In the genomic region with DNA sequence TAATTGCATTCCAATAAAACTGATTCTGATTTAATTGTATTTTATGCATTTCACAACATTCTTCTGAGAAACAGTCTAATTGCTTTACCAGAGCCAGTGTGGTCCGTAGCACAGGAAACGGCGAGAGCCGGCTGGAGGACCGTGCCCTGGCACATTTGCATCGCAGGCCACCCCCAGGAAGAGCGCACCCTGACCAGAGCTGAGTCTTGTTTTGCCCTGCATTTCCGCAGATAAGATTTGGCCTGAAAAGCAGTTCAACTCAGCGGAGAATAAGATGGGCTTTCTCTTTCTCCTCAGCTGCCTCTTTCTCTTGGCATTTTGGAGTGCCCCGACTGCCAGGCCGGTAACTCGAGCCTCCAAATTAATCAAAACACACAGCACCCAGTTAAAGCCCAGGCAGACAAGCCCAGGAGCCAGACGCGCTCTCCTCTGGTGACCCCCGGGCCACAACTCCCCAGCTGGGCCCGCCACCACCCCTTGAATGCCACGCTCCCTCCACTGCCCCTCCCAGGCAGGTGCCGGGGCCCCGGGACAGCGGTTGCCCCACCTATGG, we compare ENCODE assay signal across 8 cellular contexts. TPM values are rescaled to one million over a fixed set of nuclear protein-coding genes. Genes with fewer than 3 reads are reported as not detected.
A peak's percentile ranks its signal among the peaks of the same experiment; 100 is the strongest.
DNase-seq lines count a peak whose midpoint lies in the region; ATAC-seq, FAIRE-seq and TF ChIP-seq lines count a peak whose summit lies in the region.

No MANE protein-coding gene starts in this region.

- no peaks in the 10 kb centered on the region for H4K20me1 ChIP-seq in PC-3 (ENCODE audit: low read length)

- H3F3A ChIP-seq in PC-3 (ENCODE audit: low read length, unreplicated experiment): no peaks in the 10 kb centered on the region

- H3K4me3 ChIP-seq in PC-3 (ENCODE audit: low read length): peak overlapping the region; percentile 82
- H3K4me3 ChIP-seq in fibroblast of pulmonary artery (replicated peaks; ENCODE audit: low read depth, low read length): peak overlapping the region; percentile 48
- peak overlapping the region; percentile 73 to 81 (median 76) for H3K4me3 ChIP-seq in pancreas

- no peaks in the 10 kb centered on the region for H3K9me3 Mint-ChIP-seq in HFFc6

- H3K27ac ChIP-seq in PC-3 (ENCODE audit: low read length): no peak overlapping the region
- H3K27ac ChIP-seq in pancreas: peak overlapping the region; percentile 24 to 64 (median 47)

- H3K4me1 ChIP-seq in PC-3 (ENCODE audit: insufficient read depth, low read length) (no peaks in the 10 kb centered on the region), pancreas (no peaks in the 10 kb centered on the region)

- H3K36me3 Mint-ChIP-seq in HFFc6 (ENCODE audit: low read depth): no peaks in the 10 kb centered on the region

- H3K36me3 ChIP-seq in PC-3 (ENCODE audit: low read depth, low read length) (no peaks in the 10 kb centered on the region), pancreas (no peaks in the 10 kb centered on the region)

- intact Hi-C loops in PC-3 (cut with micrococcal nuclease) (no loop called here), pancreas (cut with DNase I) (no loop called here)

- H3K4me3 Mint-ChIP-seq in HFFc6: peak overlapping the region; percentile 66

- 0 to 1% methylated on average over 20 of the region's 20 CpGs for WGBS in pancreas, 2 donors

- DNase-seq in activated CD8-positive, alpha-beta memory T cell treated with anti-CD3 and anti-CD28 coated beads for 24 hours: peak; percentile 56
- no peak for DNase-seq in activated CD8-positive, alpha-beta memory T cell treated with anti-CD3 and anti-CD28 coated beads, Interleukin-2, amount 50 U/mL, for 48 hours
- no peak for DNase-seq in HFFc6
- DNase-seq in PC-3: no peak
- DNase-seq in fibroblast of pulmonary artery (ENCODE audit: low read depth): no peak
- peak in 2 of 6 donors; percentile 27 to 49 for DNase-seq in pancreas
- DNase-seq in stimulated activated CD4-positive, alpha-beta T cell treated with anti-CD3 and anti-CD28 coated beads, Interleukin-2, amount 100 ng/mL, for 24 hours: no peak
- no peak for DNase-seq in AG08395 (ENCODE audit: low spot score)

- ATAC-seq in PC-3: peak; percentile 25
- ATAC-seq in pancreas: peak; percentile 55 to 69 (median 63)

- 0 out of 2 replicates have a peak, but pooled peaks cover 5% of the 10 kb centered on the region for H3K27me3 ChIP-seq in PC-3 (ENCODE audit: low read length)
- no peaks in the 10 kb centered on the region for H3K27me3 ChIP-seq in pancreas

- 0 out of 2 replicates have a peak overlapping the region, but pooled peaks have one; percentile 11 for H3K9ac ChIP-seq in PC-3 (ENCODE audit: low read length)

- H3K4me1 Mint-ChIP-seq in HFFc6 (ENCODE audit: low read depth): peaks cover 6% of the 10 kb centered on the region

- POLR2A ChIA-PET in PC-3 (lab: Charles Lee; ENCODE audit: unreplicated experiment): no interaction called here

- BruUV-seq in PC-3 (replicated peaks; lab: Mats Ljungman, UMichigan): no TSS peak

- H3K27ac Mint-ChIP-seq in HFFc6: no peak overlapping the region

- H3K9me3 ChIP-seq in PC-3 (ENCODE audit: low read length) (no peaks in the 10 kb centered on the region), pancreas (no peaks in the 10 kb centered on the region)

- TF ChIP-seq CTCF in HFFc6 (IDR thresholded peaks at IDR 0.05): no peak
- no peak for TF ChIP-seq CTCF in PC-3 (conservative IDR thresholded peaks at IDR 0.05; ENCODE audit: low read depth, low read length)
- no peak for TF ChIP-seq CTCF in fibroblast of pulmonary artery (IDR thresholded peaks at IDR 0.05; ENCODE audit: low read length, missing control alignments)
- TF ChIP-seq CTCF in pancreas (IDR thresholded peaks at IDR 0.05): no peak

- peak overlapping the region; percentile 96 for H2AFZ ChIP-seq in PC-3 (ENCODE audit: low read length)

- CTCF ChIA-PET in PC-3 (lab: Charles Lee): no interaction called here

- H3K27me3 Mint-ChIP-seq in HFFc6 (ENCODE audit: insufficient read depth): peaks cover 23% of the 10 kb centered on the region

- no peaks in the 10 kb centered on the region for H3K79me2 ChIP-seq in PC-3 (ENCODE audit: low read length)

- H3K4me2 ChIP-seq in PC-3 (ENCODE audit: low read length): peak overlapping the region; percentile 98

- H3K9me2 ChIP-seq in PC-3 (replicated peaks; ENCODE audit: low read length): no peaks in the 10 kb centered on the region

- no peak for FAIRE-seq in pancreas (lab: Jason Lieb, UNC)

RNA-seq across cellular contexts. Expression of a gene that starts 0.5 kb away (rescaled TPM):
- under 1 TPM in 3 of 6 experiments, not detected in 3; 0.02 to 0.11 (median 0.03) TPM for total RNA-seq in HFFc6 (2021; fragmentation: NEBNext Ultra II Directional; extraction: Animal tissue kit (Norgen Biotek cat#: 25700))
- total RNA-seq in PC-3 (2014; rRNA removed) (0.29 and 0.55 TPM in 2 replicates), pancreas (1 to 10 TPM in 5 of 6 donors, under 1 TPM in 1; 0.88 to 5.7 (median 4.2) TPM)
- polyA plus RNA-seq in pancreas: 1 to 10 TPM in 1 of 2 donors, under 1 TPM in 1; 0.75 to 1.3 TPM

RNA-seq across cellular contexts. Expression of a gene that starts 0.9 kb away (rescaled TPM):
- not detected for total RNA-seq in HFFc6 (2021; fragmentation: NEBNext Ultra II Directional; extraction: Animal tissue kit (Norgen Biotek cat#: 25700))
- total RNA-seq in PC-3 (2014; rRNA removed): 0.73 and 0.86 TPM in 2 replicates
- total RNA-seq in pancreas: 1 to 10 TPM in 5 of 6 donors, under 1 TPM in 1; 0.38 to 4.9 (median 3.2) TPM
- polyA plus RNA-seq in pancreas: 1 to 10 TPM; 1.6 to 3.2 TPM
